Comparison of ENCODE assay signal across 20 cellular contexts in genomic region chr1:242579528-242580235, GRCh38. TPM values are rescaled to one million over a fixed set of nuclear protein-coding genes. Genes with fewer than 3 reads are reported as not detected.
DNase-seq lines count a peak whose midpoint lies in the region; ATAC-seq, FAIRE-seq and TF ChIP-seq lines count a peak whose summit lies in the region.
"Had no signal": no experiment of that assay in that cellular context is flagged by ENCODE, and none has a peak within 500 bp of the region (broad histone marks: within the 10 kb centered on the region; RNA-seq: fewer than 3 reads in every experiment).

No MANE protein-coding gene starts in this region.

- peak; percentile 85 for ATAC-seq in upper lobe of right lung
- ATAC-seq: HCT116 had no signal

- FAIRE-seq in astrocyte (lab: Jason Lieb, UNC) = no peak
- FAIRE-seq: D721Med, H54 had no signal

- H3K4me3 ChIP-seq in astrocyte (ENCODE audit: insufficient read depth, low read depth, low read length) (no peak overlapping the region), upper lobe of right lung (no peak overlapping the region), vagina (no peak overlapping the region)

- H3K27me3 Mint-ChIP-seq in astrocyte (ENCODE audit: low read depth, unreplicated experiment) = peaks cover 4% of the 10 kb centered on the region
- H3K27me3 Mint-ChIP-seq: CD4-positive, alpha-beta T cell had no signal

- H3K4me2 ChIP-seq in astrocyte (ENCODE audit: low read length) = no peak overlapping the region

- TF ChIP-seq POLR2A in vagina (IDR thresholded peaks at IDR 0.05) = no peak

- H3K4me1 ChIP-seq in astrocyte (ENCODE audit: insufficient read depth, low read length) = no peaks in the 10 kb centered on the region
- no peaks in the 10 kb centered on the region for H3K4me1 ChIP-seq in upper lobe of right lung
- no peaks in the 10 kb centered on the region for H3K4me1 ChIP-seq in vagina

- H3K27ac ChIP-seq in astrocyte (ENCODE audit: low read depth, low read length) = no peak overlapping the region
- H3K27ac ChIP-seq in upper lobe of right lung = no peak overlapping the region
- no peak overlapping the region for H3K27ac ChIP-seq in vagina
- H3K27ac ChIP-seq: HL-60 had no signal

- no peak overlapping the region for H2AFZ ChIP-seq in astrocyte (ENCODE audit: low read depth, low read length)

- H4K20me1 ChIP-seq in astrocyte (ENCODE audit: insufficient read depth, low read length) = no peaks in the 10 kb centered on the region

- H3K36me3 ChIP-seq in astrocyte (ENCODE audit: insufficient read depth, low read length) (no peaks in the 10 kb centered on the region), upper lobe of right lung (no peaks in the 10 kb centered on the region), vagina (no peaks in the 10 kb centered on the region)

- H3K9me3 ChIP-seq in astrocyte (ENCODE audit: insufficient read depth, low read depth, low read length) = peaks cover 2% of the 10 kb centered on the region
- H3K9me3 ChIP-seq in upper lobe of right lung = no peaks in the 10 kb centered on the region
- no peaks in the 10 kb centered on the region for H3K9me3 ChIP-seq in vagina

- peaks cover 3% of the 10 kb centered on the region for H3K9me3 Mint-ChIP-seq in astrocyte (ENCODE audit: unreplicated experiment)

- no peaks in the 10 kb centered on the region for H3K36me3 Mint-ChIP-seq in astrocyte (ENCODE audit: low read depth, unreplicated experiment)

- H3K4me3 Mint-ChIP-seq in astrocyte (ENCODE audit: unreplicated experiment) = no peak overlapping the region
- H3K4me3 Mint-ChIP-seq: B cell; CD4-positive, alpha-beta T cell had no signal

- intact Hi-C loops in upper lobe of right lung (cut with DNase I) (no loop called here), vagina (cut with DNase I) (loop anchor here (5.0 kb wide), 1 partner anchor 953 kb away; no protein-coding TSS in a partner anchor)

- peaks cover 8% of the 10 kb centered on the region for H3K4me1 Mint-ChIP-seq in astrocyte (ENCODE audit: low read depth, unreplicated experiment)
- H3K4me1 Mint-ChIP-seq: B cell had no signal

- DNase-seq in NCI-H2107 treated with DMSO at 0.1 percent for 48 hours (lab: John Stamatoyannopoulos, UW; ENCODE audit: unreplicated experiment) (peak; percentile 65), NCI-H2107 (lab: John Stamatoyannopoulos, UW) (no peak), astrocyte (ENCODE audit: low read depth) (no peak), kidney tubule cell (ENCODE audit: low spot score) (peak; percentile 83), upper lobe of right lung (no peak), NCI-H526 treated with DMSO at 0.1 percent for 48 hours (lab: John Stamatoyannopoulos, UW) (no peak), vagina (ENCODE audit: extremely low spot score in 2 of 2) (no peak), AG08396 (ENCODE audit: low spot score) (no peak)
- DNase-seq: 8988T; ACHN; C1 segment of cervical spinal cord; CD4-positive, alpha-beta T cell; DMS153; GF-D8; IMR-90 had no signal

- H3K27ac Mint-ChIP-seq in astrocyte (ENCODE audit: unreplicated experiment) = peak overlapping the region; percentile 65
- H3K27ac Mint-ChIP-seq: B cell; CD4-positive, alpha-beta T cell had no signal

- H3K27me3 ChIP-seq in astrocyte (ENCODE audit: insufficient read depth, low read length) (no peaks in the 10 kb centered on the region), upper lobe of right lung (no peaks in the 10 kb centered on the region), vagina (no peaks in the 10 kb centered on the region)

- H3K9ac ChIP-seq in astrocyte (ENCODE audit: low read length) = no peak overlapping the region

- no peaks in the 10 kb centered on the region for H3K79me2 ChIP-seq in astrocyte (ENCODE audit: insufficient read depth, low read length)

- no peak for TF ChIP-seq CTCF in astrocyte (IDR thresholded peaks at IDR 0.05; ENCODE audit: insufficient read depth, low read depth, low read length)
- TF ChIP-seq CTCF in upper lobe of right lung (IDR thresholded peaks at IDR 0.05) = no peak
- no peak for TF ChIP-seq CTCF in vagina (IDR thresholded peaks at IDR 0.05)

RNA-seq across cellular contexts. Expression of gene PLD5, which starts 55.2 kb away (rescaled TPM):
- total RNA-seq in astrocyte (2.7 and 4.9 TPM in 2 replicates), upper lobe of right lung (0.87 TPM), vagina (1.5 TPM)
- total RNA-seq: CD4-positive, alpha-beta T cell; IMR-90 had no signal

Comparison
In these comparisons a context has a peak if more than half of its experiments do, and no peak if none do; other contexts are left out.
1. DNase-seq: peak in NCI-H2107 treated with DMSO at 0.1 percent for 48 hours (single experiment) and kidney tubule cell (single experiment); none in NCI-H2107 (single experiment), astrocyte (single experiment), upper lobe of right lung (single experiment), NCI-H526 treated with DMSO at 0.1 percent for 48 hours (single experiment), vagina (0 of 2) and AG08396 (single experiment).